Comparison of ENCODE assay signal across 22 cellular contexts in the genomic region with DNA sequence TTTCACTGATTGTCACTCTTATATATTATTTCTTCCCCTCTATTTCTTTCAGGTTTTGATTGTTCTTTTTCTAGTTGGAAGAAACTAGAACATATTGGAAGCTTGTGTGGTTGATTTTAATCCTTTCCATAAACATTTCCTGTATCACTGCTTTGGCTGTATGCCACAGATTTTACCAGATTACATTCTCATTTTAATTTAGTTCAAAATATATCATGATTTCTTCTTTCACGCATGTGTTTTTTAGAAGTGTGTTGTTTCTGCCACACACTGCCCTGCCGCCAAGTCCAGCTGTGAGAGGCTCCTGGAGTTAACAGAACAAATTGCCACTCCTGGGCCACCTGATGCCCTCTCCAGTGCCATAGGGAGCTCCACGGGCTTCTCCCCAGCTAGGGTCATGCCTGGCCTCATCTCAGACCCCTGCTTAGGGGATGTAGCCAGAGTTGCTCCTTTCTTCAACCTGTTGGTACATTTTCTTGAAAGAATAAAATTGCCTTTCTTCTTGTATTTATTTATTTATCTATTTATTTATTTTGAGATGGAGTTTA.
"Had no signal": no experiment of that assay in that cellular context is flagged by ENCODE, and none has a peak within 500 bp of the region (broad histone marks: within the 10 kb centered on the region; RNA-seq: fewer than 3 reads in every experiment).

No MANE protein-coding gene starts in this region.

- H3K9me3 ChIP-seq: gastroesophageal sphincter, left lung, lower lobe of right lung, pancreas, right lobe of liver, suprapubic skin, tibial artery, upper lobe of right lung had no signal

- H3K27ac ChIP-seq: gastroesophageal sphincter, left lung, lower lobe of right lung, pancreas, right lobe of liver, suprapubic skin, tibial artery, upper lobe of right lung had no signal

- H3K4me3 Mint-ChIP-seq: dendritic cell treated with granulocyte-macrophage colony-stimulating factor and Interleukin-4, amounts not matched to agents 40 ng/mL and 50 ng/mL, for 4 days; naive B cell; nephron; stimulated activated effector memory CD8-positive, alpha-beta T cell treated with anti-CD3 and anti-CD28 coated beads, Interleukin-12 subunit alpha, Interleukin-12 subunit beta, amount 100 ng/mL, for 72 hours had no signal

- DNase-seq: effector CD8-positive, alpha-beta T cell; foreskin fibroblast; glutamatergic neuron; left lung; lower lobe of right lung; mesendoderm; naive B cell; occipital lobe; pancreas; right lobe of liver; stimulated activated CD4-positive, alpha-beta T cell treated with anti-CD3 and anti-CD28 coated beads, Interleukin-4, amount 100 ng/mL, for 1 hour; stimulated activated CD8-positive, alpha-beta memory T cell treated with anti-CD3 and anti-CD28 coated beads, Interleukin-4, amount 100 ng/mL, for 48 hours; stimulated activated naive CD8-positive, alpha-beta T cell treated with anti-CD3 and anti-CD28 coated beads, Interleukin-15, Interleukin-2, amounts not matched to agents 100 U/mL and 50 U/mL, for 24 hours; tibial artery; upper lobe of right lung had no signal

- H3K36me3 ChIP-seq: gastroesophageal sphincter, left lung, lower lobe of right lung, pancreas, right lobe of liver, suprapubic skin, tibial artery, upper lobe of right lung had no signal

- H3K27ac Mint-ChIP-seq: dendritic cell treated with granulocyte-macrophage colony-stimulating factor and Interleukin-4, amounts not matched to agents 40 ng/mL and 50 ng/mL, for 4 days; naive B cell; nephron; progenitor cell of endocrine pancreas; stimulated activated effector memory CD8-positive, alpha-beta T cell treated with anti-CD3 and anti-CD28 coated beads, Interleukin-12 subunit alpha, Interleukin-12 subunit beta, amount 100 ng/mL, for 72 hours had no signal

- ATAC-seq: esophagus mucosa; gastroesophageal sphincter; left lung; lower lobe of right lung; pancreas; right lobe of liver; stimulated activated effector memory CD8-positive, alpha-beta T cell treated with anti-CD3 and anti-CD28 coated beads, Interleukin-12 subunit alpha, Interleukin-12 subunit beta, amount 100 ng/mL, for 72 hours; stimulated activated naive CD8-positive, alpha-beta T cell treated with anti-CD3 and anti-CD28 coated beads, Interleukin-15, Interleukin-2, amounts not matched to agents 100 U/mL and 50 U/mL, for 24 hours; upper lobe of right lung had no signal

- H3K4me1 Mint-ChIP-seq: naive B cell; stimulated activated effector memory CD8-positive, alpha-beta T cell treated with anti-CD3 and anti-CD28 coated beads, Interleukin-12 subunit alpha, Interleukin-12 subunit beta, amount 100 ng/mL, for 72 hours had no signal

- H3K27me3 ChIP-seq: pancreas, right lobe of liver, suprapubic skin, tibial artery had no signal

- H3K4me1 ChIP-seq: left lung, pancreas, right lobe of liver had no signal

- H3K9me3 Mint-ChIP-seq: stimulated activated effector memory CD8-positive, alpha-beta T cell treated with anti-CD3 and anti-CD28 coated beads, Interleukin-12 subunit alpha, Interleukin-12 subunit beta, amount 100 ng/mL, for 72 hours had no signal

- H3K4me3 ChIP-seq: gastroesophageal sphincter, left lung, lower lobe of right lung, pancreas, right lobe of liver, suprapubic skin, tibial artery, upper lobe of right lung had no signal

- H3K36me3 Mint-ChIP-seq: naive B cell; stimulated activated effector memory CD8-positive, alpha-beta T cell treated with anti-CD3 and anti-CD28 coated beads, Interleukin-12 subunit alpha, Interleukin-12 subunit beta, amount 100 ng/mL, for 72 hours had no signal
